23 cellular contexts compared by ENCODE assay signal in the genomic region with DNA sequence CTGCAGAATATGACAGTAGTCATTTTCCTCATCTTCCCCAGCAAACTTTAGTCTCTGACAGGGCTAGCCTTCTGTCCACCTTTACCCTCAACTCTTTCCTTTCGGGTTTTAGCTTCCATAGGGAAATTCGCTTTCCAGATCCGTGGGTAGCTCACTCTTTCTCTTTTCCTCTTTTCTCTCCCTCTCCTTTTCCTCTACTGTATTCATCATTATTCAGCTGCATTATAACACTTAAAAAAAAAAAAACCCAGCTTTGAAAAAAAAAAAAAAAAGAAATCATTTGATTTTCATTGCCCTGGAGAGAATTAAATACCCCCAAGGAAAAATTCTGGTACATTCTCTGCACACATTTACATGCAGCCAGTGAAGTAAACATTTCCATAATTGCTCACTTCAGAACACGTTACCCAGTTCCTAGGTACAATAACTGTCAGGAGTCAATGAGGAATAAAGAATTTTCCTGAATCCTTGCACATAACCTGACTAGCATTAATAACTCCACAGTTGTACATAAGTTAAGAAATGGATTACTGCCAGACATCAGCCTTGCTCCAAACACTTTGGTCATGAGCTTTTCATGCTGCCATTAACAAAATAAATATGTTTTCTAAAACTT.
DNase-seq lines count a peak whose midpoint lies in the region; ATAC-seq and TF ChIP-seq lines count a peak whose summit lies in the region.
"Had no signal": no experiment of that assay in that cellular context is flagged by ENCODE, and none has a peak within 500 bp of the region (broad histone marks: within the 10 kb centered on the region; RNA-seq: fewer than 3 reads in every experiment).

No MANE protein-coding gene starts in this region.

- no peaks in the 10 kb centered on the region for H3K27me3 Mint-ChIP-seq in chondrocyte (ENCODE audit: low read depth)
- H3K27me3 Mint-ChIP-seq in neural crest cell (ENCODE audit: low read depth), result no peaks in the 10 kb centered on the region
- H3K27me3 Mint-ChIP-seq: activated CD4-positive, alpha-beta memory T cell treated with anti-CD3 and anti-CD28 coated beads, Interleukin-2, amount 10 ng/mL, durations not matched to agents 7 days and 5 days; activated T-cell treated with anti-CD3 and anti-CD28 coated beads, Interleukin-2, amount 50 U/mL, for 24 hours; stimulated activated naive CD8-positive, alpha-beta T cell treated with anti-CD3 and anti-CD28 coated beads, Interleukin-15, Interleukin-2, amounts not matched to agents 100 ng/mL and 50 ng/mL, for 24 hours had no signal

- ATAC-seq in heart left ventricle (no peak), Right ventricle myocardium inferior (no peak)
- ATAC-seq: Panc1, WTC11 had no signal

- intact Hi-C loops in heart left ventricle (cut with DNase I), result loop anchor here in 5 of 10 donors (5.0 to 10.0 kb wide), 5 partner anchors 54 to 126 kb away; a partner anchor contains a TSS
- intact Hi-C loops in Right ventricle myocardium inferior (cut with DNase I), result no loop called here
- intact Hi-C loops in uterus (cut with DNase I; ENCODE audit: low total_unique reads), result loop anchor here (10.0 kb wide), 1 partner anchor 54 kb away; no protein-coding TSS in a partner anchor

- H3K27ac ChIP-seq in heart left ventricle, result peak overlapping the region in 7 of 12 donors; percentile 2 to 51 (median 36)
- H3K27ac ChIP-seq in uterus, result peak overlapping the region; percentile 50
- H3K27ac ChIP-seq: ascending aorta, colonic mucosa, SJSA1 had no signal

- TF ChIP-seq CTCF in heart left ventricle (IDR thresholded peaks at IDR 0.05) (no peak), chondrocyte (IDR thresholded peaks at IDR 0.05) (no peak), neural crest cell (conservative IDR thresholded peaks at IDR 0.05) (no peak), uterus (IDR thresholded peaks at IDR 0.05) (no peak)

- H3K36me3 ChIP-seq in heart left ventricle (no peaks in the 10 kb centered on the region), uterus (no peaks in the 10 kb centered on the region)
- H3K36me3 ChIP-seq: ascending aorta, colonic mucosa, gastroesophageal sphincter, SJSA1 had no signal

- H3K4me3 ChIP-seq in heart left ventricle (no peak overlapping the region), uterus (no peak overlapping the region)
- H3K4me3 ChIP-seq: ascending aorta, colonic mucosa, gastroesophageal sphincter, SJSA1 had no signal

- H3K36me3 Mint-ChIP-seq in chondrocyte (ENCODE audit: low read depth) (no peaks in the 10 kb centered on the region), neural crest cell (ENCODE audit: low read depth) (no peaks in the 10 kb centered on the region)
- H3K36me3 Mint-ChIP-seq: CD14-positive monocyte, WTC11 had no signal

- no peak for TF ChIP-seq POLR2A in heart left ventricle (IDR thresholded peaks at IDR 0.05)
- TF ChIP-seq POLR2A in uterus (IDR thresholded peaks at IDR 0.05), result no peak

- no peaks in the 10 kb centered on the region for H3K27me3 ChIP-seq in heart left ventricle
- H3K27me3 ChIP-seq in uterus, result no peaks in the 10 kb centered on the region
- H3K27me3 ChIP-seq: ascending aorta, colonic mucosa, gastroesophageal sphincter, SJSA1 had no signal

- H3K9me3 Mint-ChIP-seq in chondrocyte (ENCODE audit: low read depth), result no peaks in the 10 kb centered on the region
- H3K9me3 Mint-ChIP-seq in neural crest cell, result no peaks in the 10 kb centered on the region
- H3K9me3 Mint-ChIP-seq: activated CD4-positive, alpha-beta memory T cell treated with anti-CD3 and anti-CD28 coated beads, Interleukin-2, amount 10 ng/mL, durations not matched to agents 7 days and 5 days; activated T-cell treated with anti-CD3 and anti-CD28 coated beads, Interleukin-2, amount 50 U/mL, for 24 hours; CD14-positive monocyte; stimulated activated naive CD8-positive, alpha-beta T cell treated with anti-CD3 and anti-CD28 coated beads, Interleukin-15, Interleukin-2, amounts not matched to agents 100 ng/mL and 50 ng/mL, for 24 hours; T-helper 2 cell treated with Interferon-gamma antibody and Interleukin-4, amounts not matched to agents 5 μg/mL and 100 μg/mL, for 36 hours; WTC11 had no signal

- H3K4me1 Mint-ChIP-seq in chondrocyte (ENCODE audit: low read depth), result peaks cover 6% of the 10 kb centered on the region
- H3K4me1 Mint-ChIP-seq in neural crest cell, result peaks cover 5% of the 10 kb centered on the region
- H3K4me1 Mint-ChIP-seq: activated CD4-positive, alpha-beta memory T cell treated with anti-CD3 and anti-CD28 coated beads, Interleukin-2, amount 10 ng/mL, durations not matched to agents 7 days and 5 days had no signal

- DNase-seq in heart left ventricle (no peak), Right ventricle myocardium inferior (ENCODE audit: missing footprints) (no peak), chondrocyte (ENCODE audit: low spot score) (no peak), neural crest cell (ENCODE audit: low read depth, low spot score) (no peak), uterus (no peak), putamen (ENCODE audit: low spot score) (no peak), NCI-H510A treated with DMSO at 0.1 percent for 48 hours (lab: John Stamatoyannopoulos, UW) (no peak)
- DNase-seq in NK-92 treated with Interleukin-12 subunit alpha and Interleukin-12 subunit beta, amount 100 ng/mL, for 24 hours (lab: John Stamatoyannopoulos, UW), result no peak
- DNase-seq: activated CD4-positive, alpha-beta memory T cell treated with anti-CD3 and anti-CD28 coated beads, Interleukin-2, amount 10 ng/mL, durations not matched to agents 7 days and 5 days; activated naive CD4-positive, alpha-beta T cell treated with anti-CD3 and anti-CD28 coated beads, Interleukin-2, amount 50 U/mL, for 16 hours; activated T-cell treated with anti-CD3 and anti-CD28 coated beads, Interleukin-2, amount 50 U/mL, for 24 hours; colonic mucosa; NCI-H1105; NCI-H2081 treated with DMSO at 0.1 percent for 48 hours; NCI-H774 had no signal

- no peaks in the 10 kb centered on the region for H3K9me3 ChIP-seq in heart left ventricle
- H3K9me3 ChIP-seq in uterus, result no peaks in the 10 kb centered on the region
- H3K9me3 ChIP-seq: ascending aorta, colonic mucosa, gastroesophageal sphincter, SJSA1 had no signal

- H3K4me1 ChIP-seq in heart left ventricle (peaks cover 0 to 49% (median 32%) of the 10 kb centered on the region in 12 donors), uterus (no peaks in the 10 kb centered on the region)
- H3K4me1 ChIP-seq: ascending aorta, colonic mucosa, SJSA1 had no signal

- H3K4me3 Mint-ChIP-seq in chondrocyte (ENCODE audit: unreplicated experiment) (peak overlapping the region; percentile 61), neural crest cell (peak overlapping the region; percentile 21)
- H3K4me3 Mint-ChIP-seq: activated CD4-positive, alpha-beta memory T cell treated with anti-CD3 and anti-CD28 coated beads, Interleukin-2, amount 10 ng/mL, durations not matched to agents 7 days and 5 days; activated T-cell treated with anti-CD3 and anti-CD28 coated beads, Interleukin-2, amount 50 U/mL, for 24 hours; CD14-positive monocyte; stimulated activated naive CD8-positive, alpha-beta T cell treated with anti-CD3 and anti-CD28 coated beads, Interleukin-15, Interleukin-2, amounts not matched to agents 100 ng/mL and 50 ng/mL, for 24 hours; T-helper 2 cell treated with Interferon-gamma antibody and Interleukin-4, amounts not matched to agents 5 μg/mL and 100 μg/mL, for 36 hours; WTC11 had no signal

- H3K27ac Mint-ChIP-seq in chondrocyte (ENCODE audit: unreplicated experiment), result no peak overlapping the region
- peak overlapping the region; percentile 55 for H3K27ac Mint-ChIP-seq in neural crest cell (ENCODE audit: unreplicated experiment)
- H3K27ac Mint-ChIP-seq: activated CD4-positive, alpha-beta memory T cell treated with anti-CD3 and anti-CD28 coated beads, Interleukin-2, amount 10 ng/mL, durations not matched to agents 7 days and 5 days; activated T-cell treated with anti-CD3 and anti-CD28 coated beads, Interleukin-2, amount 50 U/mL, for 24 hours; stimulated activated naive CD8-positive, alpha-beta T cell treated with anti-CD3 and anti-CD28 coated beads, Interleukin-15, Interleukin-2, amounts not matched to agents 100 ng/mL and 50 ng/mL, for 24 hours; T-helper 2 cell treated with Interferon-gamma antibody and Interleukin-4, amounts not matched to agents 5 μg/mL and 100 μg/mL, for 36 hours; WTC11 had no signal

- 70 to 78% (median 74%) methylated on average over 4 of the region's 4 CpGs for WGBS in heart left ventricle, 4 donors
